ENCODE assay signal across 15 cellular contexts in the genomic region with DNA sequence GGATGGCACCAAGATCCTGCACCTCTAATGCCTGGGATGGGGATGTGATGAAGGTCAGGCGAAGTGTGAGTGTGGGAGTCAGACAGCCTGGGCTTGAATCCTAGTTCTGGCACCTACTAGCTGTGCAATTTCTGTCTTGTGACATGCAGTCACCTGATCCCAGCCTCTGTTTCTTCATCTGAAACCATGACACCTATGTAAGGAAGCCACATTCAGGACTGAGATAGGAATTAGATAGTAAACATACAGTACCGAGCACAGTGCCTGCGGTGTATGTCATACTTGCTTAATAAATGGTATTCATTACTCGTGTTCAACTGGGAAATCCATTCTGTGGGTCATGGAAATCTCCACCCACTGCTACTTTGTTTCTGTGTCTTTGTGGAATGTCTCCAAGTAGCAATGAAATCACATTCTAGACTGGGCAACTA.
"Had no signal": no experiment of that assay in that cellular context is flagged by ENCODE, and none has a peak within 500 bp of the region (broad histone marks: within the 10 kb centered on the region; RNA-seq: fewer than 3 reads in every experiment).

No MANE protein-coding gene starts in this region.

- ATAC-seq: left colon, mucosa of descending colon, natural killer cell had no signal

- H3K36me3 ChIP-seq: sigmoid colon, thyroid gland had no signal

- H3K9me3 ChIP-seq: sigmoid colon, thyroid gland had no signal

- H3K27ac ChIP-seq: thyroid gland had no signal

- H3K27me3 ChIP-seq: sigmoid colon, thyroid gland had no signal

- H3K4me3 ChIP-seq: mucosa of descending colon, sigmoid colon, thyroid gland had no signal

- DNase-seq: activated CD4-positive, alpha-beta memory T cell treated with anti-CD3 and anti-CD28 coated beads for 36 hours; activated CD4-positive, CD25-positive, alpha-beta regulatory T cell treated with anti-CD3 and anti-CD28 coated beads, Interleukin-2, amount 50 U/mL, for 72 hours; activated gamma-delta T cell; activated naive CD8-positive, alpha-beta T cell treated with anti-CD3 and anti-CD28 coated beads for 36 hours; activated T-cell treated with anti-CD3 and anti-CD28 coated beads, Interleukin-2, amount 50 U/mL, for 48 hours; anterior cingulate cortex; glutamatergic neuron; left colon; mammary epithelial cell; mucosa of descending colon; natural killer cell; sigmoid colon; stimulated activated CD4-positive, alpha-beta T cell treated with anti-CD3 and anti-CD28 coated beads, Interleukin-2, amount 100 ng/mL, for 48 hours; stimulated activated naive CD4-positive, alpha-beta T cell treated with Interleukin-2 at 50 U/mL for 16 hours; thyroid gland had no signal
